Comparison of ENCODE assay signal across 12 cellular contexts in genomic region chr17:47604268-47604927, GRCh38.
DNase-seq lines count a peak whose midpoint lies in the region; ATAC-seq and TF ChIP-seq lines count a peak whose summit lies in the region.
"Had no signal": no experiment of that assay in that cellular context is flagged by ENCODE, and none has a peak within 500 bp of the region (broad histone marks: within the 10 kb centered on the region; RNA-seq: fewer than 3 reads in every experiment).

No MANE protein-coding gene starts in this region.

- TF ChIP-seq CTCF in astrocyte of the cerebellum (IDR thresholded peaks at IDR 0.05; ENCODE audit: low read depth, low read length, missing control alignments) (no peak), nephron (IDR thresholded peaks at IDR 0.05; ENCODE audit: unreplicated experiment in 3 of 3) (no peak)

- H3K4me3 ChIP-seq in astrocyte of the cerebellum (ENCODE audit: low read depth, low read length): no peak overlapping the region
- H3K4me3 ChIP-seq: lung, suprapubic skin had no signal

- no peaks in the 10 kb centered on the region for H3K27me3 Mint-ChIP-seq in nephron (ENCODE audit: low read depth)

- no peaks in the 10 kb centered on the region for H3K9me3 Mint-ChIP-seq in nephron

- peaks cover 19% of the 10 kb centered on the region for H3K4me1 Mint-ChIP-seq in nephron

- DNase-seq in DMS53 treated with DMSO at 0.1 percent for 48 hours (lab: John Stamatoyannopoulos, UW; ENCODE audit: unreplicated experiment) (peak; percentile 68), NCI-H1694 treated with DMSO at 0.1 percent for 48 hours (lab: John Stamatoyannopoulos, UW) (peak; percentile 94), astrocyte of the cerebellum (ENCODE audit: low read depth) (peak; percentile 39), cerebellar cortex (ENCODE audit: low spot score) (no peak)
- DNase-seq: effector CD4-positive, alpha-beta T cell; stimulated activated CD4-positive, alpha-beta T cell treated with anti-CD3 and anti-CD28 coated beads, Interleukin-12 subunit alpha, Interleukin-12 subunit beta, amount 100 ng/mL, for 4 hours had no signal

- H3K27ac Mint-ChIP-seq in nephron: peak overlapping the region; percentile 75 to 92 (median 85)

- no peak overlapping the region for H3K4me3 Mint-ChIP-seq in nephron

- no peak for ATAC-seq in HG03039 (IDR thresholded peaks at IDR 0.05; ENCODE audit: unreplicated experiment)
- no peak for ATAC-seq in HG03159 (IDR thresholded peaks at IDR 0.05; ENCODE audit: unreplicated experiment)
- ATAC-seq in GM21786 (IDR thresholded peaks at IDR 0.05; ENCODE audit: unreplicated experiment): no peak

- peaks cover 63% of the 10 kb centered on the region for H3K36me3 Mint-ChIP-seq in nephron (ENCODE audit: low read depth)

- in situ Hi-C loops in astrocyte of the cerebellum (cut with HindIII; ENCODE audit: low sequenced_read_pairs): no loop called here
